ENCODE assay signal across 30 cellular contexts in the genomic region with DNA sequence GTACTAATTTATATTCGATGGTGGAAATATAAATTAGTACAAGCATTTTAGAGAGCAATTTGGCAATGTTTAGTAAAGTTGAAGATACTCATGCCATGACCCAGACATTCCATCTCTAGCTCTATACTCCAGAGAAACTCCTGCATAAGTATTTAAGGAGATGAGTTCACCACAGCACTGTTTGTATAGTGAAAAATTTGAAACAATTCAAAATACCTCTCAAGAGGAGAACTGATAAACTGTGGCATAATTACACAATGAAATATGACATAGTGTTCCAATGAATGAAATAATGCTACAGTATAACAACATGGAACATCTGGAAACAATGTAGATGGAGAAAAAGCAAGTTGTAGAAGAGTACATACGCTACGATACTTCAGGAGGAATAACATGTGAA. TPM values are rescaled to one million over a fixed set of nuclear protein-coding genes. Genes with fewer than 3 reads are reported as not detected.
"Had no signal": no experiment of that assay in that cellular context is flagged by ENCODE, and none has a peak within 500 bp of the region (broad histone marks: within the 10 kb centered on the region; RNA-seq: fewer than 3 reads in every experiment).

No MANE protein-coding gene starts in this region.

- H3K27ac Mint-ChIP-seq: activated B cell treated with CpG ODN at 0.5 μM for 24 hours; activated CD4-positive, alpha-beta T cell treated with anti-CD3 and anti-CD28 coated beads, Interleukin-2, amount 10 ng/mL, durations not matched to agents 24 days and 14 days; activated CD8-positive, alpha-beta memory T cell treated with anti-CD3 and anti-CD28 coated beads, Interleukin-2, amount 10 ng/mL, durations not matched to agents 7 days and 5 days; activated naive CD4-positive, alpha-beta T cell treated with anti-CD3 and anti-CD28 coated beads, Interleukin-2, amount 50 U/mL, for 24 hours; activated T-cell treated with anti-CD3 and anti-CD28 coated beads, Interleukin-2, amount 50 U/mL, for 24 hours; activated T-helper 1 cell treated with anti-CD3 and anti-CD28 coated beads, Interleukin-12 subunit alpha, Interleukin-12 subunit beta, Interleukin-2, Interleukin-4 antibody, amounts not matched to agents 30 ng/mL and 10 ng/mL and 1 ng/mL, durations not matched to agents 14 hours and 24 hours and 36 hours; brain; T-cell had no signal

- H3K4me3 Mint-ChIP-seq: activated B cell treated with CpG ODN at 0.5 μM for 24 hours; activated CD4-positive, alpha-beta T cell treated with anti-CD3 and anti-CD28 coated beads, Interleukin-2, amount 10 ng/mL, durations not matched to agents 24 days and 14 days; activated CD8-positive, alpha-beta memory T cell treated with anti-CD3 and anti-CD28 coated beads, Interleukin-2, amount 10 ng/mL, durations not matched to agents 7 days and 5 days; activated naive CD4-positive, alpha-beta T cell treated with anti-CD3 and anti-CD28 coated beads, Interleukin-2, amount 50 U/mL, for 24 hours; activated T-cell treated with anti-CD3 and anti-CD28 coated beads, Interleukin-2, amount 50 U/mL, for 24 hours; activated T-helper 1 cell treated with anti-CD3 and anti-CD28 coated beads, Interleukin-12 subunit alpha, Interleukin-12 subunit beta, Interleukin-2, Interleukin-4 antibody, amounts not matched to agents 30 ng/mL and 10 ng/mL and 1 ng/mL, durations not matched to agents 14 hours and 24 hours and 36 hours; brain; T-cell had no signal

- ATAC-seq: activated CD8-positive, alpha-beta memory T cell treated with anti-CD3 and anti-CD28 coated beads, Interleukin-2, amount 10 ng/mL, durations not matched to agents 7 days and 5 days; Panc1; Right ventricle myocardium inferior; T-cell had no signal

- H3K9me3 Mint-ChIP-seq: activated B cell treated with CpG ODN at 0.5 μM for 24 hours; activated CD4-positive, alpha-beta T cell treated with anti-CD3 and anti-CD28 coated beads, Interleukin-2, amount 10 ng/mL, durations not matched to agents 24 days and 14 days; activated naive CD4-positive, alpha-beta T cell treated with anti-CD3 and anti-CD28 coated beads, Interleukin-2, amount 50 U/mL, for 24 hours; activated T-cell treated with anti-CD3 and anti-CD28 coated beads, Interleukin-2, amount 50 U/mL, for 24 hours; activated T-helper 1 cell treated with anti-CD3 and anti-CD28 coated beads, Interleukin-12 subunit alpha, Interleukin-12 subunit beta, Interleukin-2, Interleukin-4 antibody, amounts not matched to agents 30 ng/mL and 10 ng/mL and 1 ng/mL, durations not matched to agents 14 hours and 24 hours and 36 hours; brain had no signal

- FAIRE-seq: TTC549 had no signal

- H3K27ac ChIP-seq: ascending aorta, cardiac muscle cell, SK-N-MC had no signal

- H3K4me3 ChIP-seq: ascending aorta, cardiac muscle cell, SK-N-MC had no signal

- H3K36me3 Mint-ChIP-seq: activated CD8-positive, alpha-beta memory T cell treated with anti-CD3 and anti-CD28 coated beads, Interleukin-2, amount 10 ng/mL, durations not matched to agents 7 days and 5 days; activated naive CD4-positive, alpha-beta T cell treated with anti-CD3 and anti-CD28 coated beads, Interleukin-2, amount 50 U/mL, for 24 hours; brain; T-cell had no signal

- H3K4me1 Mint-ChIP-seq: activated B cell treated with CpG ODN at 0.5 μM for 24 hours; activated CD4-positive, alpha-beta T cell treated with anti-CD3 and anti-CD28 coated beads, Interleukin-2, amount 10 ng/mL, durations not matched to agents 24 days and 14 days; activated CD8-positive, alpha-beta memory T cell treated with anti-CD3 and anti-CD28 coated beads, Interleukin-2, amount 10 ng/mL, durations not matched to agents 7 days and 5 days; activated naive CD4-positive, alpha-beta T cell treated with anti-CD3 and anti-CD28 coated beads, Interleukin-2, amount 50 U/mL, for 24 hours; T-cell had no signal

- DNase-seq: activated B cell treated with CpG ODN at 0.5 μM for 24 hours; activated CD4-positive, alpha-beta T cell treated with anti-CD3 and anti-CD28 coated beads for 1 hour; activated CD4-positive, alpha-beta T cell treated with anti-CD3 and anti-CD28 coated beads, Interleukin-2, amount 10 ng/mL, durations not matched to agents 24 days and 14 days; activated CD4-positive, alpha-beta T cell treated with anti-CD3 and anti-CD28 coated beads, Interleukin-2, amount 50 U/mL, for 48 hours; activated CD8-positive, alpha-beta memory T cell treated with anti-CD3 and anti-CD28 coated beads, Interleukin-2, amount 10 ng/mL, durations not matched to agents 7 days and 5 days; activated effector memory CD4-positive, alpha-beta T cell treated with Interleukin-2 at 50 U/mL for 16 hours; activated naive CD4-positive, alpha-beta T cell; activated T-cell treated with anti-CD3 and anti-CD28 coated beads, Interleukin-2, amount 50 U/mL, for 24 hours; amniotic stem cell; Kasumi-1; NCI-H1436 treated with DMSO at 0.1 percent for 48 hours; NCI-H187; NCI-H2081 treated with DMSO at 0.1 percent for 48 hours; NCI-H446; NCI-H526 treated with DMSO at 0.1 percent for 48 hours; NCI-H82; RPMI8226; T-cell; T-helper 2 cell; T1000 had no signal

- H3K4me1 ChIP-seq: ascending aorta had no signal

- H3K27me3 ChIP-seq: ascending aorta, cardiac muscle cell had no signal

- H3K36me3 ChIP-seq: ascending aorta, cardiac muscle cell had no signal

- H3K9me3 ChIP-seq: ascending aorta had no signal

RNA-seq across cellular contexts. Expression of a gene that starts 48.6 kb away (rescaled TPM):
- total RNA-seq: activated B cell treated with CpG ODN at 0.5 μM for 24 hours, OCI-LY7 had no signal
